ENCODE assay signal across 8 cellular contexts in the genomic region with DNA sequence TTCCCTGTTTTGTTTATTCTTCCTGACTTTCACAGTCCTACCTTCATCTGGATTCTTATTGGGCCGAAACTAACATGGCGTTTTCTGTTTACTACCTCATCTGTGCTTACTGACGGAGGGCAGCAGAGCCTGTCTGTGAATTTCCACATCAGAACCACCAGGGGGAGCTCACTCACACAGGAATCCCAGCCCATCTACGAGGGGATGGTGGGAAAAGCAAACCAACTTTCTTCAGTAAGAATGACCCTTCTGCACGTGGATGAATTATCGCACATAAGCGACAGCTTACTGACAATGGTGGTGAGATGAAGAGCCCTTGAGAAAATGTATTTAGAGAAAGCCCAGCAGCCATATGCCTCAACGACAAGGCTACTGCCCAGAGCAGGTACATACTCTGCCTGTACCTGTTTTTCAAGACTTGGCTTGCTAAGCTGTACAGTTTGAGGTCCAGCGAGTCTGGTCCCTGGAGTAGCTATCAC. TPM values are rescaled to one million over a fixed set of nuclear protein-coding genes. Genes with fewer than 3 reads are reported as not detected.
A peak's percentile ranks its signal among the peaks of the same experiment; 100 is the strongest.
DNase-seq lines count a peak whose midpoint lies in the region; ATAC-seq and TF ChIP-seq lines count a peak whose summit lies in the region.

No MANE protein-coding gene starts in this region.

- H3K4me1 ChIP-seq in KMS-11 (ENCODE audit: low read depth, poor library complexity, severe bottlenecking) = peaks cover 4% of the 10 kb centered on the region
- no peaks in the 10 kb centered on the region for H3K4me1 ChIP-seq in Peyer's patch
- no peaks in the 10 kb centered on the region for H3K4me1 ChIP-seq in fibroblast of lung (ENCODE audit: control insufficient read depth, extremely low read depth, insufficient read depth, low read length)

- H3K27me3 Mint-ChIP-seq in activated T-cell treated with anti-CD3 and anti-CD28 coated beads, Interleukin-2, amount 50 U/mL, for 4 hours (ENCODE audit: low read depth) = no peaks in the 10 kb centered on the region
- H3K27me3 Mint-ChIP-seq in nephron progenitor cell (ENCODE audit: low read depth, poor library complexity) = no peaks in the 10 kb centered on the region

- no peaks in the 10 kb centered on the region for H3K4me1 Mint-ChIP-seq in activated T-cell treated with anti-CD3 and anti-CD28 coated beads, Interleukin-2, amount 50 U/mL, for 4 hours (ENCODE audit: low read depth)
- H3K4me1 Mint-ChIP-seq in nephron progenitor cell = peaks cover 6% of the 10 kb centered on the region

- DNase-seq in AG09309 (ENCODE audit: low read depth) (peak; percentile 40), Peyer's patch (peak in 2 of 3 donors; percentile 37 to 72), fibroblast of lung (ENCODE audit: low read depth in 2 of 2) (peak; percentile 63 to 83), nephron progenitor cell (peak; percentile 61), substantia nigra (lab: John Stamatoyannopoulos, UW) (peak in 38 of 49 donors; percentile 6 to 76 (median 38))
- peak; percentile 44 for DNase-seq in activated T-cell treated with anti-CD3 and anti-CD28 coated beads, Interleukin-2, amount 50 U/mL, for 4 hours

- TF ChIP-seq POLR2A in Peyer's patch (IDR thresholded peaks at IDR 0.05) = no peak

- no peak overlapping the region for H3K4me3 Mint-ChIP-seq in activated T-cell treated with anti-CD3 and anti-CD28 coated beads, Interleukin-2, amount 50 U/mL, for 4 hours
- H3K4me3 Mint-ChIP-seq in nephron progenitor cell = no peak overlapping the region

- peak; percentile 88 for TF ChIP-seq CTCF in AG09309 (IDR thresholded peaks at IDR 0.05; ENCODE audit: control insufficient read depth, insufficient read depth, low read depth, low read length, missing control alignments)
- peak; percentile 98 for TF ChIP-seq CTCF in KMS-11 (conservative IDR thresholded peaks at IDR 0.05; ENCODE audit: low read depth, low read length)
- peak; percentile 62 to 89 (median 85) for TF ChIP-seq CTCF in Peyer's patch (IDR thresholded peaks at IDR 0.05)
- TF ChIP-seq CTCF in fibroblast of lung (conservative IDR thresholded peaks at IDR 0.05 in 1 of 2, IDR thresholded peaks at IDR 0.05 in 1 of 2; ENCODE audit: low read depth in 1 of 2, low read length in 2 of 2) = peak; percentile 85 to 88
- peak; percentile 86 for TF ChIP-seq CTCF in nephron progenitor cell (IDR thresholded peaks at IDR 0.05)

- H3K36me3 Mint-ChIP-seq in activated T-cell treated with anti-CD3 and anti-CD28 coated beads, Interleukin-2, amount 50 U/mL, for 4 hours (ENCODE audit: insufficient read depth) = peaks cover 16% of the 10 kb centered on the region
- H3K36me3 Mint-ChIP-seq in nephron progenitor cell (ENCODE audit: low read depth) = peaks cover 42% of the 10 kb centered on the region

- H3K4me2 ChIP-seq in KMS-11 (peak overlapping the region; percentile 56), fibroblast of lung (ENCODE audit: extremely low read depth, insufficient read depth, low read length) (no peak overlapping the region)

- H2AFZ ChIP-seq in KMS-11 (ENCODE audit: low read depth) (peak overlapping the region; percentile 42; the same call in 1 of the 2 replicates), fibroblast of lung (ENCODE audit: low read length) (no peak overlapping the region)

- no peaks in the 10 kb centered on the region for H3K79me2 ChIP-seq in KMS-11 (ENCODE audit: insufficient read depth, low read depth)
- no peaks in the 10 kb centered on the region for H3K79me2 ChIP-seq in fibroblast of lung (ENCODE audit: control insufficient read depth, insufficient read depth, low read length)

- H3K9me3 ChIP-seq in Peyer's patch = no peaks in the 10 kb centered on the region
- H3K9me3 ChIP-seq in fibroblast of lung (ENCODE audit: control insufficient read depth, insufficient read depth, low read depth, low read length) = no peaks in the 10 kb centered on the region

- H3K36me3 ChIP-seq in KMS-11 (ENCODE audit: insufficient read depth) (no peaks in the 10 kb centered on the region), Peyer's patch (peaks cover 0 to 32% (median 0%) of the 10 kb centered on the region in 3 donors), fibroblast of lung (ENCODE audit: control insufficient read depth, insufficient read depth, low read length) (peaks cover 4% of the 10 kb centered on the region)

- no peaks in the 10 kb centered on the region for H3K27me3 ChIP-seq in KMS-11 (ENCODE audit: insufficient read depth, low read depth)
- H3K27me3 ChIP-seq in Peyer's patch = no peaks in the 10 kb centered on the region
- no peaks in the 10 kb centered on the region for H3K27me3 ChIP-seq in fibroblast of lung (ENCODE audit: control insufficient read depth, insufficient read depth, low read length)

- no peaks in the 10 kb centered on the region for H3K9me3 Mint-ChIP-seq in activated T-cell treated with anti-CD3 and anti-CD28 coated beads, Interleukin-2, amount 50 U/mL, for 4 hours
- H3K9me3 Mint-ChIP-seq in nephron progenitor cell = no peaks in the 10 kb centered on the region

- H3K9ac ChIP-seq in KMS-11 (no peak overlapping the region), fibroblast of lung (ENCODE audit: insufficient read depth, low read length) (no peak overlapping the region)

- no peak overlapping the region for H3K27ac ChIP-seq in KMS-11
- no peak overlapping the region for H3K27ac ChIP-seq in Peyer's patch
- no peak overlapping the region for H3K27ac ChIP-seq in fibroblast of lung (ENCODE audit: insufficient read depth, low read length)
- H3K27ac ChIP-seq in substantia nigra (ENCODE audit: low read depth, low read length, poor library complexity, severe bottlenecking) = no peak overlapping the region

- peak; percentile 76 for ATAC-seq in GM19023 (IDR thresholded peaks at IDR 0.05; ENCODE audit: unreplicated experiment)
- peak; percentile 82 to 95 for ATAC-seq in activated T-cell treated with anti-CD3 and anti-CD28 coated beads, Interleukin-2, amount 50 U/mL, for 4 hours

- H3K27ac Mint-ChIP-seq in nephron progenitor cell = no peak overlapping the region

- H4K20me1 ChIP-seq in KMS-11 (ENCODE audit: insufficient read depth) = no peaks in the 10 kb centered on the region
- H4K20me1 ChIP-seq in fibroblast of lung (ENCODE audit: control insufficient read depth, extremely low read depth, insufficient read depth, low read length) = no peaks in the 10 kb centered on the region

- H3K4me3 ChIP-seq in AG09309 (ENCODE audit: control insufficient read depth, low read depth, low read length) (no peak overlapping the region), KMS-11 (IDR thresholded peaks at IDR 0.05; ENCODE audit: insufficient read depth, low read depth, low read length) (no peak overlapping the region), Peyer's patch (no peak overlapping the region), fibroblast of lung (replicated peaks in 1 of 4; ENCODE audit: control extremely low read depth in 1 of 4, insufficient read depth in 1 of 4, low read depth in 3 of 4, low read length in 4 of 4) (no peak overlapping the region)

RNA-seq across cellular contexts. Expression of a gene that starts 42.5 kb away (rescaled TPM):
- total RNA-seq in Peyer's patch (1 to 10 TPM in 2 of 4 donors, under 1 TPM in 1, not detected in 1; 0.83 to 1.6 (median 1.2) TPM), fibroblast of lung (not detected in 2 replicates)
- total RNA-seq in activated T-cell treated with anti-CD3 and anti-CD28 coated beads, Interleukin-2, amount 50 U/mL, for 4 hours = 1 to 10 TPM; 1.8 to 6.0 (median 3.6) TPM
- polyA plus RNA-seq in fibroblast of lung = not detected in 2 replicates
- polyA plus RNA-seq in fibroblast of lung (2012) = not detected in 2 replicates
- polyA minus RNA-seq in fibroblast of lung (ENCODE audit: low replicate concordance) = not detected in 2 replicates

RNA-seq across cellular contexts. Expression of a gene that starts 47.3 kb away (rescaled TPM):
- 10 to 100 TPM; 46.2 to 66.8 (median 63.0) TPM for total RNA-seq in Peyer's patch
- total RNA-seq in activated T-cell treated with anti-CD3 and anti-CD28 coated beads, Interleukin-2, amount 50 U/mL, for 4 hours = 10 to 100 TPM; 44.6 to 52.6 (median 50.7) TPM
- total RNA-seq in fibroblast of lung = 31.8 and 44.4 TPM in 2 replicates
- polyA plus RNA-seq in fibroblast of lung = 11.0 and 13.8 TPM in 2 replicates
- 19.1 and 24.2 TPM in 2 replicates for polyA plus RNA-seq in fibroblast of lung (2012)
- 8.2 and 14.8 TPM in 2 replicates for polyA minus RNA-seq in fibroblast of lung (ENCODE audit: low replicate concordance)

RNA-seq across cellular contexts. Expression of a gene that starts 57.9 kb away (rescaled TPM):
- total RNA-seq in Peyer's patch = 1 to 10 TPM in 1 of 4 donors, not detected in 3; 4.9 TPM
- total RNA-seq in activated T-cell treated with anti-CD3 and anti-CD28 coated beads, Interleukin-2, amount 50 U/mL, for 4 hours = 1 to 10 TPM; 2.3 to 3.3 (median 2.4) TPM
- 0.77 and 0.83 TPM in 2 replicates for total RNA-seq in fibroblast of lung
- 0.11 TPM in 1 of 2 replicates, not detected in the other for polyA plus RNA-seq in fibroblast of lung
- not detected in 2 replicates for polyA plus RNA-seq in fibroblast of lung (2012)
- 0.79 TPM in 1 of 2 replicates, not detected in the other for polyA minus RNA-seq in fibroblast of lung (ENCODE audit: low replicate concordance)
